ENCODE assay signal across 1 cellular context in genomic region chrX:86149089-86149488, GRCh38.
TF ChIP-seq lines count a peak whose summit lies in the region.

No MANE protein-coding gene starts in this region.

TF ChIP-seq in HepG2, 621 proteins besides CTCF, POLR2A, EP300 and RAD21 (continued from another document):
- TF ChIP-seq ZBTB40 (IDR thresholded peaks at IDR 0.05) (no peak), ZBTB40 (CRISPR knock-in tag; IDR thresholded peaks at IDR 0.05) (no peak)
